2 cellular contexts compared by ENCODE assay signal in the genomic region with DNA sequence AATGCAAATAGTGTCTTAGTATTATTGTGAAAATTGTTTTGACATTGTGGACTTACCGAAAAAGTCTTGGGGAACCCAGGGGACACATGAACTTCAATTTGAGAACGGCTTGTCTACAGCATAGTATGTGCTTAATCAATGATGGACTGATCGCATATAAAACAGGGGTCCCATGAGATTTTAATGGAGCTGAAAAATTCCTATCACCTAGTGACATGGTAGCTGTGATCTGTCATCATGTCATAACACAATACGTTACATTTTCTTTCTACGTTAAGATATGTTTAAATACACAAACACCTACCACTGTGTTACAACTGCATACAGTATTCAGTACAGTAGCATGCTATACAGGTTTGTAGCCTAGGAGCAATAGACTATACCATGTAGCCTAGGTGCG.
TF ChIP-seq lines count a peak whose summit lies in the region.

No MANE protein-coding gene starts in this region.

TF ChIP-seq in H1, 55 proteins besides CTCF, POLR2A, EP300 and RAD21:
- no peak for TF ChIP-seq RNF2 (IDR thresholded peaks at IDR 0.05; ENCODE audit: borderline replicate concordance, low read depth, low read length, missing control alignments, poor library complexity, severe bottlenecking)
- no peak for TF ChIP-seq ATF2 (IDR thresholded peaks at IDR 0.05; ENCODE audit: low read length)
- TF ChIP-seq CTBP2 (IDR thresholded peaks at IDR 0.05; ENCODE audit: borderline replicate concordance, insufficient read depth, insufficient read length, low read length), result no peak
- no peak for TF ChIP-seq JUND (IDR thresholded peaks at IDR 0.05; ENCODE audit: low read length)
- no peak for TF ChIP-seq SIN3A (conservative IDR thresholded peaks at IDR 0.05 in 1 of 2, IDR thresholded peaks at IDR 0.05 in 1 of 2; ENCODE audit: low read depth in 1 of 2, low read length in 2 of 2)

TF ChIP-seq in neural cell, 6 proteins besides CTCF, POLR2A, EP300 and RAD21:
- TF ChIP-seq EZH2 (IDR thresholded peaks at IDR 0.05; ENCODE audit: borderline replicate concordance, insufficient read depth, low read length, poor library complexity, severe bottlenecking) (no peak), SMC3 (conservative IDR thresholded peaks at IDR 0.05; ENCODE audit: poor library complexity) (no peak), TAF1 (IDR thresholded peaks at IDR 0.05; ENCODE audit: low read depth) (no peak), POLR2AphosphoS5 (IDR thresholded peaks at IDR 0.05) (peak; percentile 71), MXI1 (conservative IDR thresholded peaks at IDR 0.05; ENCODE audit: poor library complexity, severe bottlenecking) (no peak)
- TF ChIP-seq, protein P1, sequence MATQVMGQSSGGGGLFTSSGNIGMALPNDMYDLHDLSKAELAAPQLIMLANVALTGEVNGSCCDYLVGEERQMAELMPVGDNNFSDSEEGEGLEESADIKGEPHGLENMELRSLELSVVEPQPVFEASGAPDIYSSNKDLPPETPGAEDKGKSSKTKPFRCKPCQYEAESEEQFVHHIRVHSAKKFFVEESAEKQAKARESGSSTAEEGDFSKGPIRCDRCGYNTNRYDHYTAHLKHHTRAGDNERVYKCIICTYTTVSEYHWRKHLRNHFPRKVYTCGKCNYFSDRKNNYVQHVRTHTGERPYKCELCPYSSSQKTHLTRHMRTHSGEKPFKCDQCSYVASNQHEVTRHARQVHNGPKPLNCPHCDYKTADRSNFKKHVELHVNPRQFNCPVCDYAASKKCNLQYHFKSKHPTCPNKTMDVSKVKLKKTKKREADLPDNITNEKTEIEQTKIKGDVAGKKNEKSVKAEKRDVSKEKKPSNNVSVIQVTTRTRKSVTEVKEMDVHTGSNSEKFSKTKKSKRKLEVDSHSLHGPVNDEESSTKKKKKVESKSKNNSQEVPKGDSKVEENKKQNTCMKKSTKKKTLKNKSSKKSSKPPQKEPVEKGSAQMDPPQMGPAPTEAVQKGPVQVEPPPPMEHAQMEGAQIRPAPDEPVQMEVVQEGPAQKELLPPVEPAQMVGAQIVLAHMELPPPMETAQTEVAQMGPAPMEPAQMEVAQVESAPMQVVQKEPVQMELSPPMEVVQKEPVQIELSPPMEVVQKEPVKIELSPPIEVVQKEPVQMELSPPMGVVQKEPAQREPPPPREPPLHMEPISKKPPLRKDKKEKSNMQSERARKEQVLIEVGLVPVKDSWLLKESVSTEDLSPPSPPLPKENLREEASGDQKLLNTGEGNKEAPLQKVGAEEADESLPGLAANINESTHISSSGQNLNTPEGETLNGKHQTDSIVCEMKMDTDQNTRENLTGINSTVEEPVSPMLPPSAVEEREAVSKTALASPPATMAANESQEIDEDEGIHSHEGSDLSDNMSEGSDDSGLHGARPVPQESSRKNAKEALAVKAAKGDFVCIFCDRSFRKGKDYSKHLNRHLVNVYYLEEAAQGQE (IDR thresholded peaks at IDR 0.05; ENCODE audit: borderline replicate concordance), result no peak
